ENCODE assay signal across 27 cellular contexts in the genomic region with DNA sequence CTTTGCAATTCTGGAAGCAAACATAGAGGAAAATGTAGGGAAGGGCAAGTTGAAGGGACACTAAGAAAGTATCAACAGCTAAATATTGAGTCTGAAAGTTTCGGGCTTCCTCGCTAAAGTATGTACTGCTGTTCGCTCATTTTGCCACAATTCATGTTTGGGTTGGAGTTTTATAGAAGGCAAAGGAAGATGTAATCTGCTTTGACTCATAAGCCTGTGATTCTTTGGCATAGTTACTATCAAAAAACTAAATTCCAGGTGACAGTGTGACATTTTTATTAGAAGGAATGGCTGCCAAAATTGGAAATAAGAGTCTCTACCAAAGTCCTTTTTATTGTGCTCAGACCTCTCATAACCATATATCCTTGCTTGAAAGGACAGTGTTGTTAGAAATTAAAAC.
DNase-seq lines count a peak whose midpoint lies in the region; ATAC-seq and TF ChIP-seq lines count a peak whose summit lies in the region.
"Had no signal": no experiment of that assay in that cellular context is flagged by ENCODE, and none has a peak within 500 bp of the region (broad histone marks: within the 10 kb centered on the region; RNA-seq: fewer than 3 reads in every experiment).

No MANE protein-coding gene starts in this region.

- no peak overlapping the region for H3K4me3 ChIP-seq in PC-3 (ENCODE audit: low read length)
- no peak overlapping the region for H3K4me3 ChIP-seq in suprapubic skin
- H3K4me3 ChIP-seq: A549; BLaER1; BLaER1 treated with 17β-estradiol and CSF1 and Interleukin-3, amounts not matched to agents 10 nM and 100 nM had no signal

- no peaks in the 10 kb centered on the region for H3K9me2 ChIP-seq in PC-3 (replicated peaks; ENCODE audit: low read length)

- WGBS in suprapubic skin: 86% methylated on average over 3 of the region's 3 CpGs

- no peaks in the 10 kb centered on the region for H3K79me2 ChIP-seq in PC-3 (ENCODE audit: low read length)

- no TSS peak for BruUV-seq in PC-3 (replicated peaks; lab: Mats Ljungman, UMichigan)

- no peak overlapping the region for H3K9ac ChIP-seq in PC-3 (ENCODE audit: low read length)
- H3K9ac ChIP-seq: BLaER1; BLaER1 treated with 17β-estradiol and CSF1 and Interleukin-3, amounts not matched to agents 10 nM and 100 nM had no signal

- H3K4me1 ChIP-seq in PC-3 (ENCODE audit: insufficient read depth, low read length) (peaks cover 10% of the 10 kb centered on the region), suprapubic skin (no peaks in the 10 kb centered on the region)
- H3K4me1 ChIP-seq: A549; BE2C; BLaER1; BLaER1 treated with 17β-estradiol and CSF1 and Interleukin-3, amounts not matched to agents 10 nM and 100 nM; Caco-2 had no signal

- POLR2A ChIA-PET in PC-3 (lab: Charles Lee; ENCODE audit: unreplicated experiment): no interaction called here

- H2AFZ ChIP-seq in PC-3 (ENCODE audit: low read length): no peak overlapping the region

- no peak for TF ChIP-seq EP300 in suprapubic skin (IDR thresholded peaks at IDR 0.05)

- CTCF ChIA-PET in PC-3 (lab: Charles Lee): interaction anchor here (0.6 kb wide), 2 partner anchors 400 to 549 kb away, joined by 3 to 5 read pairs; no protein-coding TSS in a partner anchor

- intact Hi-C loops in PC-3 (cut with micrococcal nuclease): loop anchor here (10.0 kb wide), 1 partner anchor 541 kb away; no protein-coding TSS in a partner anchor

- H3K9me3 ChIP-seq in PC-3 (ENCODE audit: low read length) (no peaks in the 10 kb centered on the region), suprapubic skin (no peaks in the 10 kb centered on the region)
- H3K9me3 ChIP-seq: A549; BE2C; BLaER1; BLaER1 treated with 17β-estradiol and CSF1 and Interleukin-3, amounts not matched to agents 10 nM and 100 nM; Caco-2 had no signal

- H3K27me3 ChIP-seq in PC-3 (ENCODE audit: low read length) (no peaks in the 10 kb centered on the region), suprapubic skin (no peaks in the 10 kb centered on the region)
- H3K27me3 ChIP-seq: BE2C; BLaER1; BLaER1 treated with 17β-estradiol and CSF1 and Interleukin-3, amounts not matched to agents 10 nM and 100 nM had no signal

- H3K27ac ChIP-seq in PC-3 (ENCODE audit: low read length) (no peak overlapping the region), suprapubic skin (no peak overlapping the region)
- H3K27ac ChIP-seq: 22Rv1; A549; BLaER1; BLaER1 treated with 17β-estradiol and CSF1 and Interleukin-3, amounts not matched to agents 10 nM and 100 nM; C4-2B had no signal

- peak; percentile 56 for ATAC-seq in PC-3
- ATAC-seq: A549; CD8-positive, alpha-beta T cell had no signal

- no peaks in the 10 kb centered on the region for H3F3A ChIP-seq in PC-3 (ENCODE audit: low read length, unreplicated experiment)

- no peaks in the 10 kb centered on the region for H4K20me1 ChIP-seq in PC-3 (ENCODE audit: low read length)
- H4K20me1 ChIP-seq: BLaER1; BLaER1 treated with 17β-estradiol and CSF1 and Interleukin-3, amounts not matched to agents 10 nM and 100 nM had no signal

- no peak for TF ChIP-seq POLR2A in suprapubic skin (IDR thresholded peaks at IDR 0.05)

- H3K4me2 ChIP-seq in PC-3 (ENCODE audit: low read length): no peak overlapping the region
- H3K4me2 ChIP-seq: A549; BLaER1; BLaER1 treated with 17β-estradiol and CSF1 and Interleukin-3, amounts not matched to agents 10 nM and 100 nM had no signal

- H3K36me3 ChIP-seq in PC-3 (ENCODE audit: low read depth, low read length) (no peaks in the 10 kb centered on the region), suprapubic skin (no peaks in the 10 kb centered on the region)
- H3K36me3 ChIP-seq: BE2C; BLaER1; BLaER1 treated with 17β-estradiol and CSF1 and Interleukin-3, amounts not matched to agents 10 nM and 100 nM had no signal

- TF ChIP-seq CTCF in PC-3 (conservative IDR thresholded peaks at IDR 0.05; ENCODE audit: low read depth, low read length): no peak
- TF ChIP-seq CTCF in suprapubic skin (IDR thresholded peaks at IDR 0.05): no peak

- DNase-seq in PC-3 (peak; percentile 63), suprapubic skin (ENCODE audit: low spot score in 2 of 2) (no peak)
- DNase-seq: 8988T; ACHN; AML-193; BE2C; C1 segment of cervical spinal cord; Caco-2; Calu3; CD4-positive, alpha-beta memory T cell; CD4-positive, alpha-beta T cell; CD4-positive, CD25-positive, alpha-beta regulatory T cell; CD8-positive, alpha-beta memory T cell; CD8-positive, alpha-beta T cell; COR-L47; DMS 273 treated with DMSO at 0.1 percent for 48 hours; DMS153; DMS53; DMS79; DMS79 treated with DMSO at 0.1 percent for 48 hours; DND-41; EL had no signal
